Comparison of ENCODE assay signal across 1 cellular context in genomic region chr20:38158701-38159325, GRCh38.
A peak's percentile ranks its signal among the peaks of the same experiment; 100 is the strongest.
TF ChIP-seq lines count a peak whose summit lies in the region.

No MANE protein-coding gene starts in this region.

TF ChIP-seq in K562, 482 proteins besides CTCF, POLR2A, EP300 and RAD21 (continued from another document and continues in another):
- TF ChIP-seq ZBTB40 (IDR thresholded peaks at IDR 0.05): 0 out of 2 replicates have a peak, but pooled peaks have one; percentile 47
- TF ChIP-seq ZBTB40 (CRISPR knock-in tag; IDR thresholded peaks at IDR 0.05): no peak
- peak; percentile 93 for TF ChIP-seq DMBX1 (CRISPR knock-in tag; IDR thresholded peaks at IDR 0.05; ENCODE audit: borderline replicate concordance)
- TF ChIP-seq, protein P1, sequence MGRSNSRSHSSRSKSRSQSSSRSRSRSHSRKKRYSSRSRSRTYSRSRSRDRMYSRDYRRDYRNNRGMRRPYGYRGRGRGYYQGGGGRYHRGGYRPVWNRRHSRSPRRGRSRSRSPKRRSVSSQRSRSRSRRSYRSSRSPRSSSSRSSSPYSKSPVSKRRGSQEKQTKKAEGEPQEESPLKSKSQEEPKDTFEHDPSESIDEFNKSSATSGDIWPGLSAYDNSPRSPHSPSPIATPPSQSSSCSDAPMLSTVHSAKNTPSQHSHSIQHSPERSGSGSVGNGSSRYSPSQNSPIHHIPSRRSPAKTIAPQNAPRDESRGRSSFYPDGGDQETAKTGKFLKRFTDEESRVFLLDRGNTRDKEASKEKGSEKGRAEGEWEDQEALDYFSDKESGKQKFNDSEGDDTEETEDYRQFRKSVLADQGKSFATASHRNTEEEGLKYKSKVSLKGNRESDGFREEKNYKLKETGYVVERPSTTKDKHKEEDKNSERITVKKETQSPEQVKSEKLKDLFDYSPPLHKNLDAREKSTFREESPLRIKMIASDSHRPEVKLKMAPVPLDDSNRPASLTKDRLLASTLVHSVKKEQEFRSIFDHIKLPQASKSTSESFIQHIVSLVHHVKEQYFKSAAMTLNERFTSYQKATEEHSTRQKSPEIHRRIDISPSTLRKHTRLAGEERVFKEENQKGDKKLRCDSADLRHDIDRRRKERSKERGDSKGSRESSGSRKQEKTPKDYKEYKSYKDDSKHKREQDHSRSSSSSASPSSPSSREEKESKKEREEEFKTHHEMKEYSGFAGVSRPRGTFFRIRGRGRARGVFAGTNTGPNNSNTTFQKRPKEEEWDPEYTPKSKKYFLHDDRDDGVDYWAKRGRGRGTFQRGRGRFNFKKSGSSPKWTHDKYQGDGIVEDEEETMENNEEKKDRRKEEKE (IDR thresholded peaks at IDR 0.05; ENCODE audit: borderline replicate concordance in 1 of 2, control insufficient read depth in 1 of 2, low read depth in 2 of 2, low read length in 1 of 2): no peak
- TF ChIP-seq, protein P2, sequence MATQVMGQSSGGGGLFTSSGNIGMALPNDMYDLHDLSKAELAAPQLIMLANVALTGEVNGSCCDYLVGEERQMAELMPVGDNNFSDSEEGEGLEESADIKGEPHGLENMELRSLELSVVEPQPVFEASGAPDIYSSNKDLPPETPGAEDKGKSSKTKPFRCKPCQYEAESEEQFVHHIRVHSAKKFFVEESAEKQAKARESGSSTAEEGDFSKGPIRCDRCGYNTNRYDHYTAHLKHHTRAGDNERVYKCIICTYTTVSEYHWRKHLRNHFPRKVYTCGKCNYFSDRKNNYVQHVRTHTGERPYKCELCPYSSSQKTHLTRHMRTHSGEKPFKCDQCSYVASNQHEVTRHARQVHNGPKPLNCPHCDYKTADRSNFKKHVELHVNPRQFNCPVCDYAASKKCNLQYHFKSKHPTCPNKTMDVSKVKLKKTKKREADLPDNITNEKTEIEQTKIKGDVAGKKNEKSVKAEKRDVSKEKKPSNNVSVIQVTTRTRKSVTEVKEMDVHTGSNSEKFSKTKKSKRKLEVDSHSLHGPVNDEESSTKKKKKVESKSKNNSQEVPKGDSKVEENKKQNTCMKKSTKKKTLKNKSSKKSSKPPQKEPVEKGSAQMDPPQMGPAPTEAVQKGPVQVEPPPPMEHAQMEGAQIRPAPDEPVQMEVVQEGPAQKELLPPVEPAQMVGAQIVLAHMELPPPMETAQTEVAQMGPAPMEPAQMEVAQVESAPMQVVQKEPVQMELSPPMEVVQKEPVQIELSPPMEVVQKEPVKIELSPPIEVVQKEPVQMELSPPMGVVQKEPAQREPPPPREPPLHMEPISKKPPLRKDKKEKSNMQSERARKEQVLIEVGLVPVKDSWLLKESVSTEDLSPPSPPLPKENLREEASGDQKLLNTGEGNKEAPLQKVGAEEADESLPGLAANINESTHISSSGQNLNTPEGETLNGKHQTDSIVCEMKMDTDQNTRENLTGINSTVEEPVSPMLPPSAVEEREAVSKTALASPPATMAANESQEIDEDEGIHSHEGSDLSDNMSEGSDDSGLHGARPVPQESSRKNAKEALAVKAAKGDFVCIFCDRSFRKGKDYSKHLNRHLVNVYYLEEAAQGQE (CRISPR knock-in tag; IDR thresholded peaks at IDR 0.05; ENCODE audit: low read depth): no peak
- TF ChIP-seq CREB1 (IDR thresholded peaks at IDR 0.05): peak; percentile 61
- TF ChIP-seq CREB1 (CRISPR knock-in tag; IDR thresholded peaks at IDR 0.05): no peak
- 0 out of 2 replicates have a peak, but pooled peaks have one; percentile 6 for TF ChIP-seq MAFK (IDR thresholded peaks at IDR 0.05; ENCODE audit: low read length)
- no peak for TF ChIP-seq CHAMP1 (IDR thresholded peaks at IDR 0.05)
- no peak for TF ChIP-seq ZNF79 (CRISPR knock-in tag; IDR thresholded peaks at IDR 0.05; ENCODE audit: low read depth)
- TF ChIP-seq SMAD1 (IDR thresholded peaks at IDR 0.05; ENCODE audit: low read depth, low read length, partially characterized antibody): peak; percentile 45
- TF ChIP-seq SIN3B (IDR thresholded peaks at IDR 0.05; ENCODE audit: low read depth): no peak
- peak; percentile 75; the same call in 1 of the 2 replicates for TF ChIP-seq ZNF175 (CRISPR knock-in tag; IDR thresholded peaks at IDR 0.05; ENCODE audit: low read depth)
- peak; percentile 28; the same call in 1 of the 2 replicates for TF ChIP-seq MECOM (CRISPR knock-in tag; IDR thresholded peaks at IDR 0.05)
- no peak for TF ChIP-seq HMG20A (CRISPR knock-in tag; conservative IDR thresholded peaks at IDR 0.05)
- TF ChIP-seq ETV6 (IDR thresholded peaks at IDR 0.05; ENCODE audit: borderline replicate concordance in 1 of 2, low read depth in 2 of 2, low read length in 1 of 2): peak in 1 of 2 experiments; percentile 63; a peak in 1 of 4 replicates
- TF ChIP-seq ETV6 (CRISPR knock-in tag; IDR thresholded peaks at IDR 0.05; ENCODE audit: borderline replicate concordance): no peak
- TF ChIP-seq FIP1L1 (IDR thresholded peaks at IDR 0.05; ENCODE audit: low read depth, low read length, poor library complexity, severe bottlenecking): no peak
- peak; percentile 58; the same call in 1 of the 2 replicates for TF ChIP-seq TARDBP (IDR thresholded peaks at IDR 0.05)
- TF ChIP-seq DPF2 (IDR thresholded peaks at IDR 0.05): peak; percentile 96
- TF ChIP-seq, protein P3, sequence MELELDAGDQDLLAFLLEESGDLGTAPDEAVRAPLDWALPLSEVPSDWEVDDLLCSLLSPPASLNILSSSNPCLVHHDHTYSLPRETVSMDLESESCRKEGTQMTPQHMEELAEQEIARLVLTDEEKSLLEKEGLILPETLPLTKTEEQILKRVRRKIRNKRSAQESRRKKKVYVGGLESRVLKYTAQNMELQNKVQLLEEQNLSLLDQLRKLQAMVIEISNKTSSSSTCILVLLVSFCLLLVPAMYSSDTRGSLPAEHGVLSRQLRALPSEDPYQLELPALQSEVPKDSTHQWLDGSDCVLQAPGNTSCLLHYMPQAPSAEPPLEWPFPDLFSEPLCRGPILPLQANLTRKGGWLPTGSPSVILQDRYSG (tag; conservative IDR thresholded peaks at IDR 0.05; ENCODE audit: low read depth): 0 out of 2 replicates have a peak, but pooled peaks have one; percentile 39
- no peak for TF ChIP-seq ZNF133 (CRISPR knock-in tag; IDR thresholded peaks at IDR 0.05)
- TF ChIP-seq, protein P4, sequence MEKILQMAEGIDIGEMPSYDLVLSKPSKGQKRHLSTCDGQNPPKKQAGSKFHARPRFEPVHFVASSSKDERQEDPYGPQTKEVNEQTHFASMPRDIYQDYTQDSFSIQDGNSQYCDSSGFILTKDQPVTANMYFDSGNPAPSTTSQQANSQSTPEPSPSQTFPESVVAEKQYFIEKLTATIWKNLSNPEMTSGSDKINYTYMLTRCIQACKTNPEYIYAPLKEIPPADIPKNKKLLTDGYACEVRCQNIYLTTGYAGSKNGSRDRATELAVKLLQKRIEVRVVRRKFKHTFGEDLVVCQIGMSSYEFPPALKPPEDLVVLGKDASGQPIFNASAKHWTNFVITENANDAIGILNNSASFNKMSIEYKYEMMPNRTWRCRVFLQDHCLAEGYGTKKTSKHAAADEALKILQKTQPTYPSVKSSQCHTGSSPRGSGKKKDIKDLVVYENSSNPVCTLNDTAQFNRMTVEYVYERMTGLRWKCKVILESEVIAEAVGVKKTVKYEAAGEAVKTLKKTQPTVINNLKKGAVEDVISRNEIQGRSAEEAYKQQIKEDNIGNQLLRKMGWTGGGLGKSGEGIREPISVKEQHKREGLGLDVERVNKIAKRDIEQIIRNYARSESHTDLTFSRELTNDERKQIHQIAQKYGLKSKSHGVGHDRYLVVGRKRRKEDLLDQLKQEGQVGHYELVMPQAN (IDR thresholded peaks at IDR 0.05; ENCODE audit: borderline replicate concordance): no peak
- TF ChIP-seq KDM1A (IDR thresholded peaks at IDR 0.05): peak; percentile 90 to 91
- peak; percentile 23; the same call in 1 of the 2 replicates for TF ChIP-seq NFE2 (IDR thresholded peaks at IDR 0.05; ENCODE audit: low read depth)
- peak; percentile 94 for TF ChIP-seq LEF1 (IDR thresholded peaks at IDR 0.05)
- no peak for TF ChIP-seq ZBTB8A (IDR thresholded peaks at IDR 0.05; ENCODE audit: partially characterized antibody)
- no peak for TF ChIP-seq TCFL5 (CRISPR knock-in tag; conservative IDR thresholded peaks at IDR 0.05)
- TF ChIP-seq RBFOX2 (IDR thresholded peaks at IDR 0.05; ENCODE audit: low read depth, low read length): peak; percentile 57
- TF ChIP-seq, protein P5, sequence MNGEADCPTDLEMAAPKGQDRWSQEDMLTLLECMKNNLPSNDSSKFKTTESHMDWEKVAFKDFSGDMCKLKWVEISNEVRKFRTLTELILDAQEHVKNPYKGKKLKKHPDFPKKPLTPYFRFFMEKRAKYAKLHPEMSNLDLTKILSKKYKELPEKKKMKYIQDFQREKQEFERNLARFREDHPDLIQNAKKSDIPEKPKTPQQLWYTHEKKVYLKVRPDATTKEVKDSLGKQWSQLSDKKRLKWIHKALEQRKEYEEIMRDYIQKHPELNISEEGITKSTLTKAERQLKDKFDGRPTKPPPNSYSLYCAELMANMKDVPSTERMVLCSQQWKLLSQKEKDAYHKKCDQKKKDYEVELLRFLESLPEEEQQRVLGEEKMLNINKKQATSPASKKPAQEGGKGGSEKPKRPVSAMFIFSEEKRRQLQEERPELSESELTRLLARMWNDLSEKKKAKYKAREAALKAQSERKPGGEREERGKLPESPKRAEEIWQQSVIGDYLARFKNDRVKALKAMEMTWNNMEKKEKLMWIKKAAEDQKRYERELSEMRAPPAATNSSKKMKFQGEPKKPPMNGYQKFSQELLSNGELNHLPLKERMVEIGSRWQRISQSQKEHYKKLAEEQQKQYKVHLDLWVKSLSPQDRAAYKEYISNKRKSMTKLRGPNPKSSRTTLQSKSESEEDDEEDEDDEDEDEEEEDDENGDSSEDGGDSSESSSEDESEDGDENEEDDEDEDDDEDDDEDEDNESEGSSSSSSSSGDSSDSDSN (IDR thresholded peaks at IDR 0.05; ENCODE audit: borderline replicate concordance in 1 of 2, low read depth in 2 of 2, low read length in 2 of 2): peak; percentile 50 to 63; a peak in 1 of 4 replicates
